Comparison of ENCODE assay signal across 9 cellular contexts in genomic region chr15:75723171-75723846, GRCh38. TPM values are rescaled to one million over a fixed set of nuclear protein-coding genes. Genes with fewer than 3 reads are reported as not detected.
DNase-seq lines count a peak whose midpoint lies in the region; ATAC-seq, FAIRE-seq and TF ChIP-seq lines count a peak whose summit lies in the region.
"Had no signal": no experiment of that assay in that cellular context is flagged by ENCODE, and none has a peak within 500 bp of the region (broad histone marks: within the 10 kb centered on the region; RNA-seq: fewer than 3 reads in every experiment).

No MANE protein-coding gene starts in this region.

- peaks cover 4% of the 10 kb centered on the region for H3K27me3 Mint-ChIP-seq in activated CD4-positive, alpha-beta T cell treated with anti-CD3 and anti-CD28 coated beads, Interleukin-2, amount 10 ng/mL, durations not matched to agents 7 days and 5 days

- H3K9me3 Mint-ChIP-seq in activated CD4-positive, alpha-beta T cell treated with anti-CD3 and anti-CD28 coated beads, Interleukin-2, amount 10 ng/mL, durations not matched to agents 7 days and 5 days: no peaks in the 10 kb centered on the region

- no peak overlapping the region for H3K4me3 Mint-ChIP-seq in activated CD4-positive, alpha-beta T cell treated with anti-CD3 and anti-CD28 coated beads, Interleukin-2, amount 10 ng/mL, durations not matched to agents 7 days and 5 days

- no peak for DNase-seq in SJSA1 (ENCODE audit: low read depth in 1 of 2, low spot score in 2 of 2)
- DNase-seq in keratinocyte (ENCODE audit: low read depth, low spot score): no peak
- DNase-seq in kidney glomerular epithelial cell (lab: John Stamatoyannopoulos, UW): no peak
- no peak for DNase-seq in activated CD4-positive, alpha-beta T cell treated with anti-CD3 and anti-CD28 coated beads, Interleukin-2, amount 10 ng/mL, durations not matched to agents 7 days and 5 days
- no peak for DNase-seq in DMS 273 (lab: John Stamatoyannopoulos, UW; ENCODE audit: unreplicated experiment)
- no peak for DNase-seq in activated T-cell treated with anti-CD3 and anti-CD28 coated beads, Interleukin-2, amount 50 U/mL, for 48 hours

- peak overlapping the region; percentile 21 for H3K27ac ChIP-seq in SJSA1
- H3K27ac ChIP-seq in keratinocyte (ENCODE audit: control insufficient read depth, insufficient read depth, low read length): peak overlapping the region; percentile 99
- H3K27ac ChIP-seq in skin epidermis: peak overlapping the region in 18 of 21 experiments; percentile 9 to 91 (median 75)
- H3K27ac ChIP-seq: parathyroid adenoma had no signal

- H3K4me1 ChIP-seq in SJSA1 (replicated peaks) (peaks cover 15% of the 10 kb centered on the region), keratinocyte (ENCODE audit: control insufficient read depth, extremely low read depth, insufficient read depth, low read length) (peaks cover 25% of the 10 kb centered on the region)
- H3K4me1 ChIP-seq: parathyroid adenoma had no signal

- no peak for FAIRE-seq in keratinocyte (lab: Jason Lieb, UNC)

- H4K20me1 ChIP-seq in keratinocyte (ENCODE audit: control insufficient read depth, extremely low read depth, insufficient read depth, low read length): no peaks in the 10 kb centered on the region

- ATAC-seq in HG02798 (IDR thresholded peaks at IDR 0.05; ENCODE audit: poor library complexity, unreplicated experiment): peak; percentile 2

- peak overlapping the region; percentile 87 for H3K9ac ChIP-seq in keratinocyte (ENCODE audit: control insufficient read depth, extremely low read depth, insufficient read depth, low read length)
- H3K9ac ChIP-seq: parathyroid adenoma had no signal

- H3K79me2 ChIP-seq in keratinocyte (ENCODE audit: control insufficient read depth, insufficient read depth, low read length): no peaks in the 10 kb centered on the region
- H3K79me2 ChIP-seq: parathyroid adenoma had no signal

- H3K9me3 ChIP-seq in SJSA1 (replicated peaks) (no peaks in the 10 kb centered on the region), keratinocyte (ENCODE audit: control insufficient read depth, low read depth, low read length) (no peaks in the 10 kb centered on the region)

- H3K27ac Mint-ChIP-seq in activated CD4-positive, alpha-beta T cell treated with anti-CD3 and anti-CD28 coated beads, Interleukin-2, amount 10 ng/mL, durations not matched to agents 7 days and 5 days: no peak overlapping the region

- peak overlapping the region; percentile 92 for H3K4me2 ChIP-seq in keratinocyte (ENCODE audit: control insufficient read depth, extremely low read depth, insufficient read depth, low read depth, low read length)

- no peak for TF ChIP-seq CTCF in keratinocyte (optimal IDR thresholded peaks at IDR 0.05 in 1 of 3, IDR thresholded peaks at IDR 0.05 in 1 of 3, conservative IDR thresholded peaks at IDR 0.05 in 1 of 3; ENCODE audit: extremely low read depth in 1 of 3, insufficient read depth in 2 of 3, low read length in 3 of 3)

- H3K36me3 ChIP-seq in SJSA1: no peaks in the 10 kb centered on the region
- H3K36me3 ChIP-seq in keratinocyte (ENCODE audit: control insufficient read depth in 2 of 2, extremely low read depth in 1 of 2, insufficient read depth in 2 of 2, low read length in 2 of 2): no peaks in the 10 kb centered on the region

- H3K4me3 ChIP-seq in SJSA1 (no peak overlapping the region), keratinocyte (ENCODE audit: control insufficient read depth in 2 of 3, extremely low read depth in 1 of 3, insufficient read depth in 2 of 3, low read depth in 1 of 3, low read length in 3 of 3) (peak overlapping the region in 1 of 3 experiments; percentile 56), skin epidermis (no peak overlapping the region)

- H2AFZ ChIP-seq in keratinocyte (ENCODE audit: control insufficient read depth, low read length): peak overlapping the region; percentile 34
- H2AFZ ChIP-seq: parathyroid adenoma had no signal

- POLR2A ChIA-PET in activated CD4-positive, alpha-beta T cell treated with anti-CD3 and anti-CD28 coated beads, Interleukin-2, amount 10 ng/mL, durations not matched to agents 7 days and 5 days (lab: Charles Lee): no interaction called here

- no peaks in the 10 kb centered on the region for H3K36me3 Mint-ChIP-seq in activated CD4-positive, alpha-beta T cell treated with anti-CD3 and anti-CD28 coated beads, Interleukin-2, amount 10 ng/mL, durations not matched to agents 7 days and 5 days (ENCODE audit: low read depth)

- H3K9me1 ChIP-seq in keratinocyte (ENCODE audit: control insufficient read depth, extremely low read depth, insufficient read depth, low read length): no peaks in the 10 kb centered on the region

- CTCF ChIA-PET in activated CD4-positive, alpha-beta T cell treated with anti-CD3 and anti-CD28 coated beads, Interleukin-2, amount 10 ng/mL, durations not matched to agents 7 days and 5 days (lab: Charles Lee): interaction anchor here (1.1 kb wide), 2 partner anchors 15 to 79 kb away, joined by 4 read pairs; no protein-coding TSS in a partner anchor

- no peaks in the 10 kb centered on the region for H3K27me3 ChIP-seq in SJSA1 (replicated peaks)
- no peaks in the 10 kb centered on the region for H3K27me3 ChIP-seq in keratinocyte (ENCODE audit: control insufficient read depth, extremely low read depth, insufficient read depth, low read length)

- dilution Hi-C loops in keratinocyte (cut with MboI; ENCODE audit: extremely low pct_ligation_motif_present, low sequenced_read_pairs): no loop called here

- no peaks in the 10 kb centered on the region for H3K4me1 Mint-ChIP-seq in activated CD4-positive, alpha-beta T cell treated with anti-CD3 and anti-CD28 coated beads, Interleukin-2, amount 10 ng/mL, durations not matched to agents 7 days and 5 days

RNA-seq across cellular contexts. Expression of gene CSPG4, which starts 10.7 kb away (rescaled TPM):
- total RNA-seq in SJSA1 (2014; rRNA removed; shearing (Covaris generic)): 0.32 and 0.41 TPM in 2 replicates
- polyA plus RNA-seq in keratinocyte: 0.67 to 1.9 TPM (median 1.7 TPM) in 3 replicates
- 0.31 TPM for polyA plus RNA-seq in keratinocyte (2011; ENCODE audit: low read depth)
- polyA plus RNA-seq in keratinocyte (2011; cell fraction: cytosol; rRNA removed): 0.16 and 0.49 TPM in 2 replicates
- polyA plus RNA-seq in keratinocyte (2011; cell fraction: nucleus; rRNA removed): 2.5 and 5.0 TPM in 2 replicates
- 1.7 and 5.4 TPM in 2 replicates for polyA plus RNA-seq in keratinocyte (2012; ENCODE audit: low replicate concordance)
- 3.2 to 15.0 TPM (median 4.5 TPM) in 3 replicates for polyA minus RNA-seq in keratinocyte
- polyA minus RNA-seq in keratinocyte (2011; cell fraction: cytosol; rRNA and poly(A)+ RNA removed): 2.5 TPM
- polyA minus RNA-seq in keratinocyte (2011; cell fraction: nucleus; rRNA and poly(A)+ RNA removed): 8.4 and 12.3 TPM in 2 replicates
- total RNA-seq in activated CD4-positive, alpha-beta T cell treated with anti-CD3 and anti-CD28 coated beads, Interleukin-2, amount 10 ng/mL, durations not matched to agents 7 days and 5 days: not detected

Comparison
In these comparisons a context has a peak if more than half of its experiments do, and no peak if none do; other contexts are left out.
1. H3K27ac ChIP-seq: peak in every context shown above with its lines; median percentile 99 in keratinocyte; 75 in skin epidermis; 21 in SJSA1.